In genomic region chr11:108797578-108798100, GRCh38 we compare ENCODE assay signal across 1 cellular context.
TF ChIP-seq lines count a peak whose summit lies in the region.

No MANE protein-coding gene starts in this region.

TF ChIP-seq in H1, 55 proteins besides CTCF, POLR2A, EP300 and RAD21 (continued from another document):
- TF ChIP-seq RFX5 (IDR thresholded peaks at IDR 0.05; ENCODE audit: borderline replicate concordance, low read depth, low read length) = no peak
TF ChIP-seq in H1: peak in this region for 0.
